Comparison of ENCODE assay signal across 18 cellular contexts in the genomic region with DNA sequence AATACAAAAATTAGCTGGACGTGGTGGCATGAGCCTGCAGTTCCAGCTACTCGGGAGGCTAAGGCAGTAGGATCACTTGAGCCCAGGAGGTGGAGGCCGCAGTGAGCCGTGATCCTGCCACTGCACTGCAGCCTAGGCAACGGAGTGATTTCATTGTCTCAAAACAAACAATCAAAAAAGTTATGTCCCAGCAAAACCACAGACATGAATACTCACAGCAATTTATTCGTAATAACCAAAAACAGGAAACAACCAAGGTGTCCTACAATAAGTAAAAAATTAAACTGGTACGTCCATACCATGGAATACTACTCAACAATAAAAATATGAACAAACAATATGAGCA. TPM values are rescaled to one million over a fixed set of nuclear protein-coding genes. Genes with fewer than 3 reads are reported as not detected.
DNase-seq lines count a peak whose midpoint lies in the region; ATAC-seq, FAIRE-seq and TF ChIP-seq lines count a peak whose summit lies in the region.
"Had no signal": no experiment of that assay in that cellular context is flagged by ENCODE, and none has a peak within 500 bp of the region (broad histone marks: within the 10 kb centered on the region; RNA-seq: fewer than 3 reads in every experiment).

No MANE protein-coding gene starts in this region.

- peak overlapping the region in 1 of 2 experiments; percentile 52; a peak in 1 of 4 replicates for H3K9ac ChIP-seq in K562 (ENCODE audit: insufficient read depth in 1 of 2, low read depth in 2 of 2, low read length in 2 of 2)

- peak; percentile 78 for DNase-seq in LHCN-M2 (ENCODE audit: low read depth)
- no peak for DNase-seq in K562 (ENCODE audit: extremely low read depth in 1 of 4, low spot score in 3 of 4)
- DNase-seq in kidney tubule cell (ENCODE audit: low spot score) = peak; percentile 76
- DNase-seq in activated T-cell treated with anti-CD3 and anti-CD28 coated beads, Interleukin-2, amount 50 U/mL, for 48 hours = no peak
- DNase-seq in T-helper 2 cell = no peak
- no peak for DNase-seq in gastrocnemius medialis
- DNase-seq in stimulated activated CD4-positive, alpha-beta T cell treated with anti-CD3 and anti-CD28 coated beads, Interleukin-2, amount 100 ng/mL, for 48 hours = no peak
- DNase-seq: activated CD4-positive, alpha-beta T cell treated with anti-CD3 and anti-CD28 coated beads for 1 hour; activated T-cell treated with anti-CD3 and anti-CD28 coated beads, Interleukin-2, amount 50 U/mL, for 1 hour; NCI-H146; NCI-H446 treated with DMSO at 0.1 percent for 48 hours; occipital lobe; OCI-M1 had no signal

- H3K9me1 ChIP-seq in K562 (ENCODE audit: control insufficient read depth, insufficient read depth, low read length) = no peaks in the 10 kb centered on the region

- 69% methylated on average over 5 of the region's 7 CpGs for WGBS in K562 (ENCODE audit: insufficient coverage, low coverage, missing lambda C conversion rate)

- no peak for FAIRE-seq in K562 (lab: Jason Lieb, UNC)

- no peak for TF ChIP-seq EP300 in K562 (IDR thresholded peaks at IDR 0.05; ENCODE audit: low read length)

- in situ Hi-C loops in K562 (cut with MboI) = no loop called here
- in situ Hi-C loops in gastrocnemius medialis (cut with MboI; ENCODE audit: low sequenced_read_pairs in 4 of 4) = no loop called here

- intact Hi-C loops in K562 (cut with micrococcal nuclease) = no loop called here
- intact Hi-C loops in gastrocnemius medialis (cut with DNase I; ENCODE audit: low total_unique reads) = no loop called here

- TF ChIP-seq CTCF in C4-2B (conservative IDR thresholded peaks at IDR 0.05) (no peak), K562 (IDR thresholded peaks at IDR 0.05 in 2 of 3, conservative IDR thresholded peaks at IDR 0.05 in 1 of 3; ENCODE audit: insufficient read depth in 2 of 3, low read depth in 1 of 3, low read length in 3 of 3) (no peak), gastrocnemius medialis (IDR thresholded peaks at IDR 0.05 in 4 of 5, conservative IDR thresholded peaks at IDR 0.05 in 1 of 5) (no peak)

- TF ChIP-seq POLR2A in K562 (conservative IDR thresholded peaks at IDR 0.05) (no peak), gastrocnemius medialis (IDR thresholded peaks at IDR 0.05) (no peak)

- no peak for ATAC-seq in K562
- ATAC-seq in gastrocnemius medialis = no peak
- ATAC-seq: GM23338 had no signal

- H4K20me1 ChIP-seq in K562 (replicated peaks; ENCODE audit: control insufficient read depth, insufficient read depth, low read length) = no peaks in the 10 kb centered on the region

- H3K27ac ChIP-seq in C4-2B (peak overlapping the region; percentile 48), K562 (ENCODE audit: extremely low read depth, low read depth, low read length) (no peak overlapping the region), gastrocnemius medialis (no peak overlapping the region)
- H3K27ac ChIP-seq: coronary artery, spleen had no signal

- CTCF ChIA-PET in K562 (lab: Yijun Ruan, JAX; ENCODE audit: low intra/inter-chr PET ratio) = no interaction called here

- H3K27me3 ChIP-seq in K562 (ENCODE audit: control insufficient read depth in 2 of 2, insufficient read depth in 2 of 2, low read length in 2 of 2) = no peaks in the 10 kb centered on the region
- no peaks in the 10 kb centered on the region for H3K27me3 ChIP-seq in gastrocnemius medialis
- H3K27me3 ChIP-seq: spleen had no signal

- H3K4me3 ChIP-seq in K562 = no peak overlapping the region
- no peak overlapping the region for H3K4me3 ChIP-seq in gastrocnemius medialis
- H3K4me3 ChIP-seq: coronary artery, GM23338, lung, spleen had no signal

- H3K79me2 ChIP-seq in K562 (ENCODE audit: control insufficient read depth, insufficient read depth, low read length) = no peaks in the 10 kb centered on the region

- H3K36me3 ChIP-seq in K562 (ENCODE audit: control insufficient read depth, insufficient read depth, low read length) (no peaks in the 10 kb centered on the region), gastrocnemius medialis (no peaks in the 10 kb centered on the region)
- H3K36me3 ChIP-seq: spleen had no signal

- no peak overlapping the region for H3K4me2 ChIP-seq in K562 (ENCODE audit: insufficient read depth, low read length)
- H3K4me2 ChIP-seq: GM23338 had no signal

- POLR2A ChIA-PET in K562 (lab: Yijun Ruan, JAX) = interaction anchor here (0.6 kb wide), 1 partner anchor 10 kb away, joined by 3 read pairs; no protein-coding TSS in a partner anchor

- TF ChIP-seq RAD21 in K562 (CRISPR knock-in tag; conservative IDR thresholded peaks at IDR 0.05 in 1 of 2, IDR thresholded peaks at IDR 0.05 in 1 of 2) = no peak

- peaks cover 5 to 10% of the 10 kb centered on the region in 2 experiments; a peak in 3 of 5 replicates for H3K4me1 ChIP-seq in K562 (replicated peaks in 1 of 2; ENCODE audit: control insufficient read depth in 2 of 2, insufficient read depth in 2 of 2, low read length in 2 of 2)
- H3K4me1 ChIP-seq in gastrocnemius medialis = no peaks in the 10 kb centered on the region

- no peaks in the 10 kb centered on the region for H3K9me3 ChIP-seq in K562 (replicated peaks; ENCODE audit: control insufficient read depth, insufficient read depth, low read depth, low read length)
- no peaks in the 10 kb centered on the region for H3K9me3 ChIP-seq in gastrocnemius medialis

- no TSS peak for BruUV-seq in K562 (replicated peaks; lab: Mats Ljungman, UMichigan)

- H2AFZ ChIP-seq in K562 (ENCODE audit: low read depth, low read length) = 0 out of 2 replicates have a peak overlapping the region, but pooled peaks have one; percentile 61

TF ChIP-seq in K562, 482 proteins besides CTCF, POLR2A, EP300 and RAD21:
- peak; percentile 25; the same call in 1 of the 2 replicates for TF ChIP-seq RFX1 (IDR thresholded peaks at IDR 0.05)
- TF ChIP-seq GTF2E2 (tag; IDR thresholded peaks at IDR 0.05) = no peak

RNA-seq across cellular contexts. Expression of a gene that starts 11.6 kb away (rescaled TPM):
- total RNA-seq in LHCN-M2 (2014; rRNA removed) (23.9 and 32.7 TPM in 2 replicates), K562 (2014; rRNA removed) (8.8 and 14.3 TPM in 2 replicates), K562 (2014; rRNA removed; fragmentation: Illumina TruSeq; extraction: Trizol) (7.4 and 8.4 TPM in 2 replicates), K562 (2015; rRNA removed; fragmentation: Illumina TruSeq; extraction: Trizol) (11.5 TPM in 2 replicates), K562 (2021) (14.8 and 15.2 TPM in 2 replicates), gastrocnemius medialis (10 to 100 TPM; 14.3 to 20.2 (median 16.7) TPM)
- 39.0 TPM for polyA plus RNA-seq in LHCN-M2 (2012)
- total RNA-seq in K562 (2011; cell fraction: chromatin; rRNA removed; ENCODE audit: low replicate concordance) = 23.7 and 39.3 TPM in 2 replicates
- total RNA-seq in K562 (2011; cell fraction: nucleolus; rRNA removed) = 19.7 and 23.5 TPM in 2 replicates
- total RNA-seq in K562 (2011; cell fraction: nucleoplasm; rRNA removed) = 22.3 and 24.9 TPM in 2 replicates
- polyA plus RNA-seq in K562 (2011; rRNA removed) (11.4 and 16.2 TPM in 2 replicates), K562 (2014; fragmentation: Illumina TruSeq; extraction: Trizol) (12.3 and 13.8 TPM in 2 replicates), K562 (2014; fragmentation: Nextera tagmentation; extraction: Ambion mirVana) (under 1 TPM; 0.25 to 0.42 TPM), K562 (2014; rRNA removed) (13.8 and 17.0 TPM in 2 replicates)
- polyA plus RNA-seq in K562 (2011; cell fraction: cytosol; rRNA removed) = 13.6 and 14.6 TPM in 2 replicates
- polyA plus RNA-seq in K562 (2011; cell fraction: nucleus; rRNA removed) = 43.6 and 45.1 TPM in 2 replicates
- 11.3 and 12.8 TPM in 2 replicates for polyA plus RNA-seq in K562 (2012)
- 5.5 and 6.4 TPM in 2 replicates for polyA minus RNA-seq in K562 (2011; rRNA and poly(A)+ RNA removed)
- 8.1 and 9.3 TPM in 2 replicates for polyA minus RNA-seq in K562 (2011; cell fraction: cytosol; rRNA and poly(A)+ RNA removed)
- 9.8 and 12.1 TPM in 2 replicates for polyA minus RNA-seq in K562 (2011; cell fraction: nucleus; rRNA and poly(A)+ RNA removed)

Comparison
In these comparisons a context has a peak if more than half of its experiments do, and no peak if none do; other contexts are left out.
1. DNase-seq: peak in LHCN-M2 (single experiment) and kidney tubule cell (single experiment); none in K562 (0 of 4), activated T-cell treated with anti-CD3 and anti-CD28 coated beads, Interleukin-2, amount 50 U/mL, for 48 hours (0 of 2), T-helper 2 cell (0 of 5), gastrocnemius medialis (0 of 2) and stimulated activated CD4-positive, alpha-beta T cell treated with anti-CD3 and anti-CD28 coated beads, Interleukin-2, amount 100 ng/mL, for 48 hours (0 of 2).